Comparison of ENCODE assay signal across 31 cellular contexts in the genomic region with DNA sequence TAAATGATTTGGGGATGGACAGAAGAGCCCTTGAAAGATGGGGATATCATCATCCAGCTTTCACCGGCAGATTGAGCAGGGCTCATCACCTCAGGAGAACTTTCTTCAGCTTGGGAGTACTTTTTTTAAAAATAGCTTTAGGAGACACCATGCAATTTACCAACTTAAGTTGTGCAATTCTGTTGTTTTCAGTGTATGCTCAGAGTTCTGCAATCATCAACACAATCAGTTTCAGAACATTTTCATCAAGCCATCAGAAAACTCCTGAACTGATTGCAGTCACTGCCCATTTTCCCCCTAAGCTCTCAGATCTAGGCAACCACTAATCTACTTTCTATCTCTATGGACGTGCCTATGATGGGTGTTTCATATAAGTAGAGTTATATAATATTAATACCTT.
DNase-seq lines count a peak whose midpoint lies in the region; ATAC-seq, FAIRE-seq and TF ChIP-seq lines count a peak whose summit lies in the region.
"Had no signal": no experiment of that assay in that cellular context is flagged by ENCODE, and none has a peak within 500 bp of the region (broad histone marks: within the 10 kb centered on the region; RNA-seq: fewer than 3 reads in every experiment).

No MANE protein-coding gene starts in this region.

- H3K79me2 ChIP-seq in mammary epithelial cell (ENCODE audit: insufficient read depth, low read length): peaks cover 44% of the 10 kb centered on the region
- H3K79me2 ChIP-seq in astrocyte (ENCODE audit: insufficient read depth, low read length): peaks cover 65% of the 10 kb centered on the region

- no peaks in the 10 kb centered on the region for H3K27me3 Mint-ChIP-seq in MCF 10A (ENCODE audit: insufficient read depth, unreplicated experiment)
- H3K27me3 Mint-ChIP-seq in astrocyte (ENCODE audit: low read depth, unreplicated experiment): no peaks in the 10 kb centered on the region
- no peaks in the 10 kb centered on the region for H3K27me3 Mint-ChIP-seq in naive thymus-derived CD8-positive, alpha-beta T cell
- H3K27me3 Mint-ChIP-seq: activated CD4-positive, alpha-beta memory T cell treated with anti-CD3 and anti-CD28 coated beads, Interleukin-2, amount 10 ng/mL, durations not matched to agents 7 days and 5 days; activated T-helper 17 cell treated with anti-CD3 and anti-CD28 coated beads, Interleukin-2, amount 50 U/mL, for 72 hours; B cell; CD8-positive, alpha-beta memory T cell had no signal

- POLR2A ChIA-PET in MCF 10A (lab: Yijun Ruan, JAX): interaction anchor here (0.7 to 1.5 kb wide), 4 partner anchors 12 to 119 kb away, joined by 3 to 4 read pairs (median 3); a partner anchor contains a TSS
- POLR2A ChIA-PET in naive thymus-derived CD8-positive, alpha-beta T cell (lab: Charles Lee): no interaction called here

- FAIRE-seq in astrocyte (lab: Jason Lieb, UNC): peak; percentile 9
- FAIRE-seq: GM12878, HTR-8/SVneo, urothelium cell line had no signal

- DNase-seq in MCF 10A (ENCODE audit: unreplicated experiment) (no peak), mammary epithelial cell (no peak), astrocyte (ENCODE audit: low read depth) (no peak), fibroblast of villous mesenchyme (ENCODE audit: low read depth) (peak; percentile 83), inferior parietal cortex (ENCODE audit: extremely low spot score) (no peak), upper lobe of left lung (no peak)
- no peak for DNase-seq in naive thymus-derived CD8-positive, alpha-beta T cell
- DNase-seq: activated CD4-positive, alpha-beta memory T cell treated with anti-CD3 and anti-CD28 coated beads, Interleukin-2, amount 10 ng/mL, durations not matched to agents 7 days and 5 days; activated CD4-positive, alpha-beta T cell treated with anti-CD3 and anti-CD28 coated beads for 1 hour; anterior cingulate cortex; CD8-positive, alpha-beta memory T cell; central memory CD4-positive, alpha-beta T cell; DMS 273 treated with DMSO at 0.1 percent for 48 hours; EL; heart left ventricle; MV-4-11; NCI-H1694 treated with DMSO at 0.1 percent for 48 hours; NCI-H2227 treated with DMSO at 0.1 percent for 48 hours; stimulated activated naive CD4-positive, alpha-beta T cell treated with Interleukin-2 at 50 U/mL for 16 hours; testis had no signal

- H3K36me3 ChIP-seq in mammary epithelial cell (ENCODE audit: insufficient read depth, low read length) (peaks cover 29% of the 10 kb centered on the region), astrocyte (ENCODE audit: insufficient read depth, low read length) (peaks cover 48% of the 10 kb centered on the region), upper lobe of left lung (peaks cover 0 to 47% (median 7%) of the 10 kb centered on the region in 4 donors)
- H3K36me3 ChIP-seq: HAP-1 had no signal

- in situ Hi-C loops in mammary epithelial cell (cut with MboI; ENCODE audit: low sequenced_read_pairs in 2 of 2): no loop called here

- intact Hi-C loops in MCF 10A (cut with micrococcal nuclease): no loop called here
- intact Hi-C loops in mammary epithelial cell (cut with micrococcal nuclease): no loop called here

- H3K4me3 Mint-ChIP-seq in MCF 10A (ENCODE audit: unreplicated experiment) (no peak overlapping the region), astrocyte (ENCODE audit: unreplicated experiment) (no peak overlapping the region)
- H3K4me3 Mint-ChIP-seq in naive thymus-derived CD8-positive, alpha-beta T cell: no peak overlapping the region
- H3K4me3 Mint-ChIP-seq: activated CD4-positive, alpha-beta memory T cell treated with anti-CD3 and anti-CD28 coated beads, Interleukin-2, amount 10 ng/mL, durations not matched to agents 7 days and 5 days; activated naive CD4-positive, alpha-beta T cell treated with anti-CD3 and anti-CD28 coated beads, Interleukin-2, amount 50 U/mL, for 24 hours; activated T-helper 17 cell treated with anti-CD3 and anti-CD28 coated beads, Interleukin-2, amount 50 U/mL, for 72 hours; B cell; CD8-positive, alpha-beta memory T cell; T-helper 1 cell treated with Interleukin-12 subunit alpha and Interleukin-12 subunit beta and Interleukin-4 antibody, amounts not matched to agents 30 μg/mL and 1 μg/mL, for 36 hours had no signal

- H3K9ac ChIP-seq in mammary epithelial cell (ENCODE audit: insufficient read depth, low read length): no peak overlapping the region
- no peak overlapping the region for H3K9ac ChIP-seq in astrocyte (ENCODE audit: low read length)
- H3K9ac ChIP-seq: KMS-11 had no signal

- H2AFZ ChIP-seq in mammary epithelial cell (ENCODE audit: low read depth, low read length) (no peak overlapping the region), astrocyte (ENCODE audit: low read depth, low read length) (no peak overlapping the region)

- no TSS peak for BruUV-seq in MCF 10A (replicated peaks; lab: Mats Ljungman, UMichigan)
- no TSS peak for BruUV-seq in mammary epithelial cell (replicated peaks; lab: Mats Ljungman, UMichigan)

- CTCF ChIA-PET in MCF 10A (lab: Yijun Ruan, JAX): interaction anchor here (0.7 to 1.8 kb wide), 4 partner anchors 11 to 102 kb away, joined by 3 to 5 read pairs (median 4); no protein-coding TSS in a partner anchor
- CTCF ChIA-PET in mammary epithelial cell (lab: Charles Lee; ENCODE audit: low non-redundant PET): no interaction called here

- H3K27ac ChIP-seq in mammary epithelial cell (ENCODE audit: insufficient read depth, low read depth, low read length) (no peak overlapping the region), astrocyte (ENCODE audit: low read depth, low read length) (no peak overlapping the region), upper lobe of left lung (no peak overlapping the region)
- H3K27ac ChIP-seq: heart left ventricle, KMS-11, SK-N-MC, testis had no signal

- ATAC-seq in HG03520 (IDR thresholded peaks at IDR 0.05; ENCODE audit: unreplicated experiment) (no peak), upper lobe of left lung (ENCODE audit: low FRiP score in 2 of 2) (no peak)
- ATAC-seq in naive thymus-derived CD8-positive, alpha-beta T cell: no peak
- ATAC-seq: activated T-helper 17 cell treated with anti-CD3 and anti-CD28 coated beads, Interleukin-2, amount 50 U/mL, for 72 hours; GM12878; heart left ventricle had no signal

- H3K4me1 Mint-ChIP-seq in MCF 10A (ENCODE audit: insufficient read depth, unreplicated experiment) (peaks cover 12% of the 10 kb centered on the region), astrocyte (ENCODE audit: low read depth, unreplicated experiment) (peaks cover 11% of the 10 kb centered on the region)
- H3K4me1 Mint-ChIP-seq in naive thymus-derived CD8-positive, alpha-beta T cell: peaks cover 0 to 11% (median 0%) of the 10 kb centered on the region in 4 donors
- H3K4me1 Mint-ChIP-seq: activated CD4-positive, alpha-beta memory T cell treated with anti-CD3 and anti-CD28 coated beads, Interleukin-2, amount 10 ng/mL, durations not matched to agents 7 days and 5 days; activated naive CD4-positive, alpha-beta T cell treated with anti-CD3 and anti-CD28 coated beads, Interleukin-2, amount 50 U/mL, for 24 hours; activated T-helper 17 cell treated with anti-CD3 and anti-CD28 coated beads, Interleukin-2, amount 50 U/mL, for 72 hours; CD8-positive, alpha-beta memory T cell had no signal

- TF ChIP-seq POLR2A in upper lobe of left lung (IDR thresholded peaks at IDR 0.05): no peak

- H3K27me3 ChIP-seq in mammary epithelial cell (ENCODE audit: insufficient read depth, low read length): no peaks in the 10 kb centered on the region
- no peaks in the 10 kb centered on the region for H3K27me3 ChIP-seq in astrocyte (ENCODE audit: insufficient read depth, low read length)
- H3K27me3 ChIP-seq in upper lobe of left lung: no peaks in the 10 kb centered on the region
- H3K27me3 ChIP-seq: heart left ventricle, testis had no signal

- TF ChIP-seq EP300 in upper lobe of left lung (IDR thresholded peaks at IDR 0.05): no peak

- H3K4me1 ChIP-seq in mammary epithelial cell (ENCODE audit: insufficient read depth, low read length): peaks cover 23% of the 10 kb centered on the region
- peaks cover 30% of the 10 kb centered on the region for H3K4me1 ChIP-seq in astrocyte (ENCODE audit: insufficient read depth, low read length)
- peaks cover 4 to 15% (median 8%) of the 10 kb centered on the region in 4 donors for H3K4me1 ChIP-seq in upper lobe of left lung
- H3K4me1 ChIP-seq: HAP-1, testis had no signal

- H4K20me1 ChIP-seq in mammary epithelial cell (ENCODE audit: insufficient read depth, low read length) (no peaks in the 10 kb centered on the region), astrocyte (ENCODE audit: insufficient read depth, low read length) (no peaks in the 10 kb centered on the region)

- H3K4me2 ChIP-seq in mammary epithelial cell (ENCODE audit: insufficient read depth, low read depth, low read length) (no peak overlapping the region), astrocyte (ENCODE audit: low read length) (no peak overlapping the region)
- H3K4me2 ChIP-seq: KMS-11 had no signal

- H3K27ac Mint-ChIP-seq in MCF 10A (ENCODE audit: low read depth, unreplicated experiment) (peak overlapping the region; percentile 51), astrocyte (ENCODE audit: unreplicated experiment) (no peak overlapping the region)
- no peak overlapping the region for H3K27ac Mint-ChIP-seq in naive thymus-derived CD8-positive, alpha-beta T cell
- H3K27ac Mint-ChIP-seq: activated CD4-positive, alpha-beta memory T cell treated with anti-CD3 and anti-CD28 coated beads, Interleukin-2, amount 10 ng/mL, durations not matched to agents 7 days and 5 days; activated naive CD4-positive, alpha-beta T cell treated with anti-CD3 and anti-CD28 coated beads, Interleukin-2, amount 50 U/mL, for 24 hours; activated T-helper 17 cell treated with anti-CD3 and anti-CD28 coated beads, Interleukin-2, amount 50 U/mL, for 72 hours; B cell; CD8-positive, alpha-beta memory T cell; T-helper 1 cell treated with Interleukin-12 subunit alpha and Interleukin-12 subunit beta and Interleukin-4 antibody, amounts not matched to agents 30 μg/mL and 1 μg/mL, for 36 hours had no signal

- H3K9me3 ChIP-seq in mammary epithelial cell (replicated peaks; ENCODE audit: insufficient read depth, low read length) (peaks cover 43% of the 10 kb centered on the region), astrocyte (ENCODE audit: insufficient read depth, low read depth, low read length) (peaks cover 8% of the 10 kb centered on the region), upper lobe of left lung (peaks cover 18 to 25% (median 21%) of the 10 kb centered on the region in 4 donors)
- H3K9me3 ChIP-seq: HAP-1, testis had no signal

- 100% methylated on average over 2 of the region's 2 CpGs for WGBS in mammary epithelial cell (ENCODE audit: low coverage, missing lambda C conversion rate)
- 82 to 87% methylated on average over 2 of the region's 2 CpGs for WGBS in upper lobe of left lung, 2 donors

- dilution Hi-C loops in mammary epithelial cell (cut with HindIII; ENCODE audit: low sequenced_read_pairs): no loop called here

- H3K9me3 Mint-ChIP-seq in MCF 10A (ENCODE audit: unreplicated experiment) (peaks cover 9% of the 10 kb centered on the region), astrocyte (ENCODE audit: unreplicated experiment) (peaks cover 55% of the 10 kb centered on the region)
- peaks cover 15 to 58% (median 39%) of the 10 kb centered on the region in 9 donors for H3K9me3 Mint-ChIP-seq in naive thymus-derived CD8-positive, alpha-beta T cell

- H3K4me3 ChIP-seq in mammary epithelial cell (replicated peaks in 1 of 3; ENCODE audit: insufficient read depth in 1 of 3, low read depth in 2 of 3, low read length in 3 of 3) (no peak overlapping the region), astrocyte (ENCODE audit: insufficient read depth, low read depth, low read length) (no peak overlapping the region), fibroblast of villous mesenchyme (ENCODE audit: low read depth, low read length) (no peak overlapping the region), upper lobe of left lung (no peak overlapping the region)
- H3K4me3 ChIP-seq: GM12878, HAP-1, heart left ventricle, SK-N-MC, testis had no signal

- TF ChIP-seq CTCF in MCF 10A (IDR thresholded peaks at IDR 0.05; ENCODE audit: unreplicated experiment): no peak
- TF ChIP-seq CTCF in mammary epithelial cell (conservative IDR thresholded peaks at IDR 0.05 in 1 of 2, IDR thresholded peaks at IDR 0.05 in 1 of 2; ENCODE audit: extremely low read depth in 1 of 2, insufficient read depth in 1 of 2, low read depth in 1 of 2, low read length in 2 of 2): no peak
- no peak for TF ChIP-seq CTCF in astrocyte (IDR thresholded peaks at IDR 0.05; ENCODE audit: insufficient read depth, low read depth, low read length)
- TF ChIP-seq CTCF in fibroblast of villous mesenchyme (IDR thresholded peaks at IDR 0.05; ENCODE audit: insufficient read depth, low read depth, low read length): no peak
- TF ChIP-seq CTCF in upper lobe of left lung (IDR thresholded peaks at IDR 0.05): no peak

- peaks cover 85% of the 10 kb centered on the region for H3K36me3 Mint-ChIP-seq in MCF 10A (ENCODE audit: insufficient read depth, unreplicated experiment)
- H3K36me3 Mint-ChIP-seq in astrocyte (ENCODE audit: low read depth, unreplicated experiment): peaks cover 72% of the 10 kb centered on the region
- peaks cover 5 to 39% (median 30%) of the 10 kb centered on the region in 3 donors for H3K36me3 Mint-ChIP-seq in naive thymus-derived CD8-positive, alpha-beta T cell
